ENCODE assay signal across 33 cellular contexts in the genomic region with DNA sequence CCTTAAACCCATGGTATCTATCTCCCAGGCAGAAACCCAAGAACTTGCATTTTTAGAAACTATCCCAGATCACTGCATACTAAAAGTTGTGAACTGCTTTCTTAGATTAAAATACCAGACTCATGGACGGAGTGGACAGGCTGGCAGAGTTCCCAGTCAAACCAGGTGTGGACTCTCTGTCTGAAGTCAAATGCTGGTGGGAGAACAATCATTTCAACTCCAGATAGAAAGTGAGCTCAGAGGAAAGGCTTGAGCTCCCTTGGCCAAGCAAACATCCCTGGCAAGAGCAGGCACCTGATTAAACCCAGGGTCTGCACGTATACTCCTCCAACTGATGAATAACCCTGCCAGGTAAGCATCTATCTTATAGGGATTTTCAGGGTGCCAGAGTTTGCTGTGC. TPM values are rescaled to one million over a fixed set of nuclear protein-coding genes. Genes with fewer than 3 reads are reported as not detected.
"Had no signal": no experiment of that assay in that cellular context is flagged by ENCODE, and none has a peak within 500 bp of the region (broad histone marks: within the 10 kb centered on the region; RNA-seq: fewer than 3 reads in every experiment).

No MANE protein-coding gene starts in this region.

- DNase-seq: activated B cell treated with CpG ODN at 0.5 μM for 24 hours; activated CD4-positive, alpha-beta memory T cell treated with anti-CD3 and anti-CD28 coated beads for 36 hours; activated CD4-positive, alpha-beta T cell treated with anti-CD3 and anti-CD28 coated beads for 4 hours; activated CD4-positive, alpha-beta T cell treated with anti-CD3 and anti-CD28 coated beads, Interleukin-2, amount 50 U/mL, for 1 hour; activated CD4-positive, CD25-positive, alpha-beta regulatory T cell treated with anti-CD3 and anti-CD28 coated beads, Interleukin-2, amount 50 U/mL, for 72 hours; activated CD8-positive, alpha-beta memory T cell treated with anti-CD3 and anti-CD28 coated beads, Interleukin-2, amount 50 U/mL, for 4 hours; activated gamma-delta T cell treated with Interleukin-2 at 50 U/mL for 16 hours; activated naive CD4-positive, alpha-beta T cell treated with anti-CD3 and anti-CD28 coated beads for 36 hours; activated T-cell treated with anti-CD3 and anti-CD28 coated beads for 4 hours; activated T-cell treated with anti-CD3 and anti-CD28 coated beads, Interleukin-2, amount 50 U/mL, for 4 hours; adrenal gland; Karpas-422; KBM-7; NCI-H1105; NCI-H1417 treated with DMSO at 0.1 percent for 48 hours; NCI-H1694 treated with DMSO at 0.1 percent for 48 hours; NCI-H2029; NCI-H510A; NCI-H526 treated with DMSO at 0.1 percent for 48 hours; NCI-H774; SJCRH30; T-cell; T-helper 17 cell had no signal

- H3K4me3 ChIP-seq: adrenal gland, body of pancreas, breast epithelium, SJCRH30, SK-N-MC had no signal

- H3K27me3 ChIP-seq: adrenal gland, body of pancreas, breast epithelium, SJCRH30 had no signal

- H3K4me1 ChIP-seq: adrenal gland, body of pancreas, breast epithelium, SJCRH30 had no signal

- ATAC-seq: activated naive CD4-positive, alpha-beta T cell treated with anti-CD3 and anti-CD28 coated beads, Interleukin-2, amount 50 U/mL, for 72 hours; activated T-cell treated with anti-CD3 and anti-CD28 coated beads, Interleukin-2, amount 50 U/mL, for 4 hours; body of pancreas; Panc1; T-cell; T-helper 17 cell had no signal

- H3K36me3 Mint-ChIP-seq: activated CD4-positive, alpha-beta memory T cell treated with anti-CD3 and anti-CD28 coated beads for 36 hours; activated naive CD4-positive, alpha-beta T cell treated with anti-CD3 and anti-CD28 coated beads, Interleukin-2, amount 50 U/mL, for 72 hours; T-cell had no signal

- H3K9me3 Mint-ChIP-seq: activated B cell treated with CpG ODN at 0.5 μM for 24 hours; activated CD4-positive, alpha-beta memory T cell treated with anti-CD3 and anti-CD28 coated beads for 36 hours; activated naive CD4-positive, alpha-beta T cell treated with anti-CD3 and anti-CD28 coated beads for 36 hours; activated naive CD4-positive, alpha-beta T cell treated with anti-CD3 and anti-CD28 coated beads, Interleukin-2, amount 50 U/mL, for 72 hours; activated T-cell treated with anti-CD3 and anti-CD28 coated beads, Interleukin-2, amount 50 U/mL, for 4 hours; activated T-helper 1 cell treated with anti-CD3 and anti-CD28 coated beads, Interleukin-12 subunit alpha, Interleukin-12 subunit beta, Interleukin-2, Interleukin-4 antibody, amounts not matched to agents 30 ng/mL and 10 ng/mL and 1 ng/mL, durations not matched to agents 14 hours and 24 hours and 36 hours; T-cell had no signal

- H3K4me1 Mint-ChIP-seq: activated B cell treated with CpG ODN at 0.5 μM for 24 hours, T-cell, T-helper 17 cell had no signal

- H3K9me3 ChIP-seq: adrenal gland, body of pancreas, breast epithelium, SJCRH30 had no signal

- H3K27ac ChIP-seq: adrenal gland, body of pancreas, breast epithelium, SJCRH30, SK-N-MC, VCaP had no signal

- H3K4me3 Mint-ChIP-seq: activated B cell treated with CpG ODN at 0.5 μM for 24 hours; activated CD4-positive, alpha-beta memory T cell treated with anti-CD3 and anti-CD28 coated beads for 36 hours; activated naive CD4-positive, alpha-beta T cell treated with anti-CD3 and anti-CD28 coated beads for 36 hours; activated T-cell treated with anti-CD3 and anti-CD28 coated beads, Interleukin-2, amount 50 U/mL, for 4 hours; activated T-helper 1 cell treated with anti-CD3 and anti-CD28 coated beads, Interleukin-12 subunit alpha, Interleukin-12 subunit beta, Interleukin-2, Interleukin-4 antibody, amounts not matched to agents 30 ng/mL and 10 ng/mL and 1 ng/mL, durations not matched to agents 14 hours and 24 hours and 36 hours; T-cell; T-helper 17 cell had no signal

- H3K36me3 ChIP-seq: adrenal gland, breast epithelium, SJCRH30 had no signal

- H3K27ac Mint-ChIP-seq: activated B cell treated with CpG ODN at 0.5 μM for 24 hours; activated CD4-positive, alpha-beta memory T cell treated with anti-CD3 and anti-CD28 coated beads for 36 hours; activated naive CD4-positive, alpha-beta T cell treated with anti-CD3 and anti-CD28 coated beads for 36 hours; activated naive CD4-positive, alpha-beta T cell treated with anti-CD3 and anti-CD28 coated beads, Interleukin-2, amount 50 U/mL, for 72 hours; activated T-helper 1 cell treated with anti-CD3 and anti-CD28 coated beads, Interleukin-12 subunit alpha, Interleukin-12 subunit beta, Interleukin-2, Interleukin-4 antibody, amounts not matched to agents 30 ng/mL and 10 ng/mL and 1 ng/mL, durations not matched to agents 14 hours and 24 hours and 36 hours; T-cell; T-helper 17 cell had no signal

RNA-seq across cellular contexts. Expression of gene NXPH2, which starts 19.5 kb away (rescaled TPM):
- total RNA-seq: activated B cell treated with CpG ODN at 0.5 μM for 24 hours; activated CD4-positive, alpha-beta memory T cell treated with anti-CD3 and anti-CD28 coated beads for 36 hours; activated naive CD4-positive, alpha-beta T cell treated with anti-CD3 and anti-CD28 coated beads for 36 hours; activated naive CD4-positive, alpha-beta T cell treated with anti-CD3 and anti-CD28 coated beads, Interleukin-2, amount 50 U/mL, for 72 hours; activated T-cell treated with anti-CD3 and anti-CD28 coated beads, Interleukin-2, amount 50 U/mL, for 4 hours; activated T-helper 1 cell treated with anti-CD3 and anti-CD28 coated beads, Interleukin-12 subunit alpha, Interleukin-12 subunit beta, Interleukin-2, Interleukin-4 antibody, amounts not matched to agents 30 ng/mL and 10 ng/mL and 1 ng/mL, durations not matched to agents 14 hours and 24 hours and 36 hours; adrenal gland; body of pancreas; breast epithelium; cardiac septum; MCF 10A; RPMI7951; SJCRH30; T-cell; T-helper 17 cell had no signal
- polyA plus RNA-seq: adrenal gland had no signal
